8 cellular contexts compared by ENCODE assay signal in the genomic region with DNA sequence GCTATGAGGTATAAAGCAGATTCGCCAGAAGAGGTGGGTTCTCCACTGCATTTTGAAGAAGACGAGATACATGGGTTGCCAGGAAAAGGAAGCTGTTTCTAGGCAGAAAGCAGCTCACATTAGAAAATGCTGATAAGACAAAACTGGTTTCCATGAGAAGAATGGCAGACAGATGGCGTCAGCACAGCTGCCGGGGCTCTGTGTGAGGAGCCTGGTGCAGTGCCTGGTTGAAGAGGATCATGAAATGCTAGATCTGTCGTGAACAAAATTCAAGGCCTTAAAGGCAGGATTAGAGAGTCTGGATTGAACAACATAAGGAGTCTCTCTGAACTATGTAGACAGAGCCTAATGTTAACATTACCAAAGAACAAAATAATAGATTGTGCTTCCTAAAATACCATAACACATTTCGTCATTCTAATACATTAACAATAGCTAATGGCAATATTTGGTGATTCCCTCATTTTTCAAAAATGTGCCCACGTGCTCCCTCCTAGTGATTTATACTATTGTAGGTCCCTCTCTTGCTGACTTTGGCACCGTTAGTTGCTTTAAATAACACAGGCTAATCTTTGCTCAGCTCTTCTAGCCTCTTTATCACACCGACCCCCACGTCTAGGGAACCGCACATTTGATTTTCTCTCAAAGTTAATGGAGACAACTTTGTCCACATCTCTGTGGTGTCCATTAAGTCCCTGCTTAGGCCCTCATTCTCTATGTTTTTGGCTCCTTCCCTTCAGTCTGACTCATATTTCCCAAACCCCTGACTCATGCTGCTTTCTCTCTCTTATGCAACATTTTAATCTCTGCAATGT. TPM values are rescaled to one million over a fixed set of nuclear protein-coding genes. Genes with fewer than 3 reads are reported as not detected.
A peak's percentile ranks its signal among the peaks of the same experiment; 100 is the strongest.
DNase-seq lines count a peak whose midpoint lies in the region; ATAC-seq and TF ChIP-seq lines count a peak whose summit lies in the region.

No MANE protein-coding gene starts in this region.

- TF ChIP-seq POLR2A in esophagus squamous epithelium (IDR thresholded peaks at IDR 0.05) = no peak

- CTCF ChIA-PET in BJ (lab: Yijun Ruan, JAX) = interaction anchor here (1.3 to 2.0 kb wide), 2 partner anchors 11 to 76 kb away, joined by 3 to 7 read pairs; no protein-coding TSS in a partner anchor

- POLR2A ChIA-PET in BJ (lab: Charles Lee) = no interaction called here

- DNase-seq in BJ (ENCODE audit: low read depth) = peak; percentile 62
- peak; percentile 87 for DNase-seq in OCI-M1 (lab: John Stamatoyannopoulos, UW)
- no peak for DNase-seq in esophagus squamous epithelium (lab: John Stamatoyannopoulos, UW)
- no peak for DNase-seq in omental fat pad (ENCODE audit: low spot score)
- no peak for DNase-seq in activated CD4-positive, alpha-beta T cell treated with anti-CD3 and anti-CD28 coated beads, Interleukin-2, amount 10 ng/mL, durations not matched to agents 24 days and 14 days
- no peak for DNase-seq in immature natural killer cell
- no peak for DNase-seq in activated T-cell treated with anti-CD3 and anti-CD28 coated beads, Interleukin-2, amount 50 U/mL, for 24 hours

- H3K27ac ChIP-seq in esophagus squamous epithelium = peak overlapping the region; percentile 47 to 80 (median 56)

- peaks cover 2% of the 10 kb centered on the region for H3K27me3 Mint-ChIP-seq in activated CD4-positive, alpha-beta T cell treated with anti-CD3 and anti-CD28 coated beads, Interleukin-2, amount 10 ng/mL, durations not matched to agents 24 days and 14 days
- H3K27me3 Mint-ChIP-seq in immature natural killer cell (ENCODE audit: low read depth in 3 of 3) = peaks cover 0 to under 1% (median 0%) of the 10 kb centered on the region in 3 donors
- H3K27me3 Mint-ChIP-seq in activated T-cell treated with anti-CD3 and anti-CD28 coated beads, Interleukin-2, amount 50 U/mL, for 24 hours = no peaks in the 10 kb centered on the region

- H3K4me3 ChIP-seq in BJ (ENCODE audit: low read depth, low read length) (no peak overlapping the region), esophagus squamous epithelium (no peak overlapping the region)

- H3K36me3 ChIP-seq in BJ (ENCODE audit: control insufficient read depth, insufficient read depth, low read length) = peaks cover 6% of the 10 kb centered on the region
- no peaks in the 10 kb centered on the region for H3K36me3 ChIP-seq in esophagus squamous epithelium

- WGBS in esophagus squamous epithelium, 2 donors = 54% methylated on average over 11 of the region's 11 CpGs

- no peaks in the 10 kb centered on the region for H3K9me3 ChIP-seq in esophagus squamous epithelium

- no peak overlapping the region for H3K27ac Mint-ChIP-seq in activated CD4-positive, alpha-beta T cell treated with anti-CD3 and anti-CD28 coated beads, Interleukin-2, amount 10 ng/mL, durations not matched to agents 24 days and 14 days
- no peak overlapping the region for H3K27ac Mint-ChIP-seq in immature natural killer cell
- no peak overlapping the region for H3K27ac Mint-ChIP-seq in activated T-cell treated with anti-CD3 and anti-CD28 coated beads, Interleukin-2, amount 50 U/mL, for 24 hours

- H3K4me3 Mint-ChIP-seq in activated CD4-positive, alpha-beta T cell treated with anti-CD3 and anti-CD28 coated beads, Interleukin-2, amount 10 ng/mL, durations not matched to agents 24 days and 14 days = no peak overlapping the region
- H3K4me3 Mint-ChIP-seq in immature natural killer cell = no peak overlapping the region
- H3K4me3 Mint-ChIP-seq in activated T-cell treated with anti-CD3 and anti-CD28 coated beads, Interleukin-2, amount 50 U/mL, for 24 hours = no peak overlapping the region

- ATAC-seq in omental fat pad (ENCODE audit: low FRiP score) (peak; percentile 68), HG03520 (IDR thresholded peaks at IDR 0.05; ENCODE audit: unreplicated experiment) (no peak)

- H3K4me1 ChIP-seq in esophagus squamous epithelium = peaks cover 0 to 37% (median 24%) of the 10 kb centered on the region in 3 donors

- TF ChIP-seq CTCF in BJ (IDR thresholded peaks at IDR 0.05; ENCODE audit: insufficient read depth, low read depth, low read length) = no peak
- no peak for TF ChIP-seq CTCF in esophagus squamous epithelium (IDR thresholded peaks at IDR 0.05)
- no peak for TF ChIP-seq CTCF in omental fat pad (IDR thresholded peaks at IDR 0.05)

- no peaks in the 10 kb centered on the region for H3K36me3 Mint-ChIP-seq in activated CD4-positive, alpha-beta T cell treated with anti-CD3 and anti-CD28 coated beads, Interleukin-2, amount 10 ng/mL, durations not matched to agents 24 days and 14 days (ENCODE audit: low read depth)
- H3K36me3 Mint-ChIP-seq in immature natural killer cell = no peaks in the 10 kb centered on the region
- H3K36me3 Mint-ChIP-seq in activated T-cell treated with anti-CD3 and anti-CD28 coated beads, Interleukin-2, amount 50 U/mL, for 24 hours (ENCODE audit: low read depth) = no peaks in the 10 kb centered on the region

- H3K4me1 Mint-ChIP-seq in activated CD4-positive, alpha-beta T cell treated with anti-CD3 and anti-CD28 coated beads, Interleukin-2, amount 10 ng/mL, durations not matched to agents 24 days and 14 days = no peaks in the 10 kb centered on the region
- H3K4me1 Mint-ChIP-seq in immature natural killer cell = no peaks in the 10 kb centered on the region
- H3K4me1 Mint-ChIP-seq in activated T-cell treated with anti-CD3 and anti-CD28 coated beads, Interleukin-2, amount 50 U/mL, for 24 hours (ENCODE audit: low read depth) = no peaks in the 10 kb centered on the region

- intact Hi-C loops in esophagus squamous epithelium (cut with DNase I) = no loop called here
- intact Hi-C loops in activated CD4-positive, alpha-beta T cell treated with anti-CD3 and anti-CD28 coated beads, Interleukin-2, amount 10 ng/mL, durations not matched to agents 24 days and 14 days (cut with micrococcal nuclease) = no loop called here

- H3K27me3 ChIP-seq in BJ (ENCODE audit: control insufficient read depth, insufficient read depth, low read length) (no peaks in the 10 kb centered on the region), esophagus squamous epithelium (no peaks in the 10 kb centered on the region)

- no peaks in the 10 kb centered on the region for H3K9me3 Mint-ChIP-seq in activated CD4-positive, alpha-beta T cell treated with anti-CD3 and anti-CD28 coated beads, Interleukin-2, amount 10 ng/mL, durations not matched to agents 24 days and 14 days
- peaks cover 0 to 5% (median 0%) of the 10 kb centered on the region in 6 donors for H3K9me3 Mint-ChIP-seq in immature natural killer cell
- no peaks in the 10 kb centered on the region for H3K9me3 Mint-ChIP-seq in activated T-cell treated with anti-CD3 and anti-CD28 coated beads, Interleukin-2, amount 50 U/mL, for 24 hours

RNA-seq across cellular contexts. Expression of gene EFEMP1, which starts 38.2 kb away (rescaled TPM):
- polyA plus RNA-seq in BJ (2011; rRNA removed) (1,148 and 1,200 TPM in 2 replicates), immature natural killer cell (not detected)
- polyA minus RNA-seq in BJ (2011; rRNA and poly(A)+ RNA removed) = 400 and 601 TPM in 2 replicates
- total RNA-seq in esophagus squamous epithelium (10 to 100 TPM; 11.2 to 68.3 (median 41.8) TPM), omental fat pad (1,000 to 10,000 TPM in 1 of 4 donors, 100 to 1,000 TPM in 3; 225 to 1,590 (median 659) TPM)
- not detected in 2 replicates for total RNA-seq in activated CD4-positive, alpha-beta T cell treated with anti-CD3 and anti-CD28 coated beads, Interleukin-2, amount 10 ng/mL, durations not matched to agents 24 days and 14 days

Comparison
In these comparisons a context has a peak if more than half of its experiments do, and no peak if none do; other contexts are left out.
1. DNase-seq: peak in BJ (single experiment) and OCI-M1 (single experiment); none in esophagus squamous epithelium (single experiment), omental fat pad (single experiment), activated CD4-positive, alpha-beta T cell treated with anti-CD3 and anti-CD28 coated beads, Interleukin-2, amount 10 ng/mL, durations not matched to agents 24 days and 14 days (single experiment), immature natural killer cell (0 of 3) and activated T-cell treated with anti-CD3 and anti-CD28 coated beads, Interleukin-2, amount 50 U/mL, for 24 hours (single experiment).
2. RNA of gene EFEMP1, which starts 38.2 kb away (total RNA-seq): 225 to 1,590 TPM in omental fat pad and 11.2 to 68.3 TPM in esophagus squamous epithelium; not detected in activated CD4-positive, alpha-beta T cell treated with anti-CD3 and anti-CD28 coated beads, Interleukin-2, amount 10 ng/mL, durations not matched to agents 24 days and 14 days; every median in the first group is over 10 times any median in the second.